In the genomic region with DNA sequence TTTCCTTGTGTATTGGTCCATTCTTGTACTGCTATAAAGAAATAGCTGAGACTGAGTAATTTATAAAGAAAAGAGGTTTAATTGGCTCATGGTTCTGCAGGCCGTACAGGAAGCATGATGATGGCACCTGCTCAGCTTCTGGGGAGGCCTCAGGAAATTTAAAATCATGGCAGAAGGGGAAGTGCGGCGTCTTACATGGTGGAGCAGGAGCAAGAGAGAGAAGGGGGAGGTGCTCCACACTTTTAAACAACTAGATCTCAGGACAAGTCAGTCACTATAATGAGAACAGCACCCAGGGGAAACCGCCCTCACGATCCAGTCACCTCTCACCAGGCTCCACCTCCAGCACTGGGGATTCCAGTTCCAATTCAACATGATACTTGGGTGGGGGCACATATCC, we compare ENCODE assay signal across 29 cellular contexts. TPM values are rescaled to one million over a fixed set of nuclear protein-coding genes. Genes with fewer than 3 reads are reported as not detected.
DNase-seq lines count a peak whose midpoint lies in the region; ATAC-seq and TF ChIP-seq lines count a peak whose summit lies in the region.
"Had no signal": no experiment of that assay in that cellular context is flagged by ENCODE, and none has a peak within 500 bp of the region (broad histone marks: within the 10 kb centered on the region; RNA-seq: fewer than 3 reads in every experiment).

No MANE protein-coding gene starts in this region.

- H3K27me3 Mint-ChIP-seq in activated naive CD8-positive, alpha-beta T cell: no peaks in the 10 kb centered on the region
- no peaks in the 10 kb centered on the region for H3K27me3 Mint-ChIP-seq in activated naive CD8-positive, alpha-beta T cell treated with anti-CD3 and anti-CD28 coated beads for 36 hours
- no peaks in the 10 kb centered on the region for H3K27me3 Mint-ChIP-seq in naive B cell
- H3K27me3 Mint-ChIP-seq: B cell, T-cell had no signal

- peaks cover 20% of the 10 kb centered on the region for H3K36me3 Mint-ChIP-seq in activated naive CD8-positive, alpha-beta T cell
- H3K36me3 Mint-ChIP-seq in activated naive CD8-positive, alpha-beta T cell treated with anti-CD3 and anti-CD28 coated beads for 36 hours: peaks cover 63% of the 10 kb centered on the region
- peaks cover 25 to 26% of the 10 kb centered on the region in 2 donors for H3K36me3 Mint-ChIP-seq in naive B cell

- H3K4me1 Mint-ChIP-seq in activated naive CD8-positive, alpha-beta T cell (ENCODE audit: low read depth): peaks cover 33% of the 10 kb centered on the region
- H3K4me1 Mint-ChIP-seq in activated naive CD8-positive, alpha-beta T cell treated with anti-CD3 and anti-CD28 coated beads for 36 hours: peaks cover 7% of the 10 kb centered on the region
- peaks cover 12 to 20% (median 20%) of the 10 kb centered on the region in 3 donors for H3K4me1 Mint-ChIP-seq in naive B cell

- peak; percentile 23 to 56 for ATAC-seq in naive B cell (ENCODE audit: low read depth in 2 of 2)
- ATAC-seq in GM18520 (IDR thresholded peaks at IDR 0.05; ENCODE audit: unreplicated experiment): no peak
- no peak for ATAC-seq in left lobe of liver
- ATAC-seq: activated T-cell treated with anti-CD3 and anti-CD28 coated beads, Interleukin-2, amount 50 U/mL, for 4 hours; HepG2; left cardiac atrium; psoas muscle; T-cell had no signal

- in situ Hi-C loops in transverse colon (cut with MboI; ENCODE audit: low pct_ligation_motif_present in 1 of 4, low pct_unique_long_range_greater_than_20kb in 1 of 4, low sequenced_read_pairs in 3 of 4): no loop called here

- no peak overlapping the region for H3K27ac ChIP-seq in transverse colon
- H3K27ac ChIP-seq: brain microvascular endothelial cell, dorsolateral prefrontal cortex, Peyer's patch, psoas muscle, tibial artery had no signal

- peak overlapping the region; percentile 50 for H3K27ac Mint-ChIP-seq in activated naive CD8-positive, alpha-beta T cell
- H3K27ac Mint-ChIP-seq in activated naive CD8-positive, alpha-beta T cell treated with anti-CD3 and anti-CD28 coated beads for 36 hours: no peak overlapping the region
- H3K27ac Mint-ChIP-seq in naive B cell: peak overlapping the region; percentile 46 to 95 (median 74)
- H3K27ac Mint-ChIP-seq: B cell had no signal

- H3K4me3 Mint-ChIP-seq in activated naive CD8-positive, alpha-beta T cell: no peak overlapping the region
- no peak overlapping the region for H3K4me3 Mint-ChIP-seq in activated naive CD8-positive, alpha-beta T cell treated with anti-CD3 and anti-CD28 coated beads for 36 hours
- H3K4me3 Mint-ChIP-seq in naive B cell: peak overlapping the region in 3 of 8 donors; percentile 2 to 67 (median 10)
- H3K4me3 Mint-ChIP-seq: activated T-cell treated with anti-CD3 and anti-CD28 coated beads, Interleukin-2, amount 50 U/mL, for 4 hours; B cell; T-cell had no signal

- TF ChIP-seq POLR2A in transverse colon (IDR thresholded peaks at IDR 0.05): no peak

- H3K27me3 ChIP-seq in transverse colon: no peaks in the 10 kb centered on the region
- H3K27me3 ChIP-seq: brain microvascular endothelial cell, dorsolateral prefrontal cortex, Peyer's patch, tibial artery had no signal

- 94 to 100% methylated on average over 1 to 5 of the region's 5 CpGs for WGBS in transverse colon (ENCODE audit: low coverage in 1 of 2), 2 donors

- intact Hi-C loops in transverse colon (cut with DNase I; ENCODE audit: low total_unique reads): no loop called here

- TF ChIP-seq CTCF in transverse colon (IDR thresholded peaks at IDR 0.05): no peak

- no peak for DNase-seq in activated naive CD8-positive, alpha-beta T cell treated with anti-CD3 and anti-CD28 coated beads for 36 hours
- peak; percentile 59 for DNase-seq in NOMO-1 treated with dmso at 0.1 percent for 144 hours (lab: John Stamatoyannopoulos, UW; ENCODE audit: unreplicated experiment)
- no peak for DNase-seq in naive B cell
- DNase-seq in NCI-H2196 treated with DMSO at 0.1 percent for 48 hours (lab: John Stamatoyannopoulos, UW; ENCODE audit: unreplicated experiment): no peak
- no peak for DNase-seq in transverse colon
- no peak for DNase-seq in left lobe of liver (ENCODE audit: low spot score)
- DNase-seq: activated CD4-positive, alpha-beta T cell treated with anti-CD3 and anti-CD28 coated beads for 1 hour; activated naive CD4-positive, alpha-beta T cell; activated T-cell treated with anti-CD3 and anti-CD28 coated beads, Interleukin-2, amount 50 U/mL, for 4 hours; amniotic stem cell; brain microvascular endothelial cell; Caco-2; DND-41; dorsolateral prefrontal cortex; hippocampal formation; left cardiac atrium; mammary epithelial cell; NCI-H1105 treated with DMSO at 0.1 percent for 48 hours; NCI-H1930; NCI-H524 treated with DMSO at 0.1 percent for 48 hours; Peyer's patch; psoas muscle; SHP77 treated with DMSO at 0.1 percent for 48 hours; T-cell; tibial artery had no signal

- no peaks in the 10 kb centered on the region for H3K36me3 ChIP-seq in transverse colon
- H3K36me3 ChIP-seq: brain microvascular endothelial cell, Peyer's patch, tibial artery had no signal

- H3K9me3 ChIP-seq in transverse colon: no peaks in the 10 kb centered on the region
- H3K9me3 ChIP-seq: Peyer's patch, psoas muscle, tibial artery had no signal

- no peak for TF ChIP-seq EP300 in transverse colon (IDR thresholded peaks at IDR 0.05; ENCODE audit: low read depth)

- H3K4me1 ChIP-seq in transverse colon: no peaks in the 10 kb centered on the region
- H3K4me1 ChIP-seq: Peyer's patch, psoas muscle, tibial artery had no signal

- H3K9me3 Mint-ChIP-seq in activated naive CD8-positive, alpha-beta T cell (ENCODE audit: low read depth): no peaks in the 10 kb centered on the region
- H3K9me3 Mint-ChIP-seq in activated naive CD8-positive, alpha-beta T cell treated with anti-CD3 and anti-CD28 coated beads for 36 hours: no peaks in the 10 kb centered on the region
- H3K9me3 Mint-ChIP-seq in naive B cell: peaks cover 0 to 6% (median 2%) of the 10 kb centered on the region in 7 donors
- H3K9me3 Mint-ChIP-seq: activated T-cell treated with anti-CD3 and anti-CD28 coated beads, Interleukin-2, amount 50 U/mL, for 4 hours; T-cell had no signal

- H3K4me3 ChIP-seq in transverse colon: no peak overlapping the region
- H3K4me3 ChIP-seq: dorsolateral prefrontal cortex, Peyer's patch, psoas muscle, tibial artery had no signal

RNA-seq across cellular contexts. Expression of a gene that starts 54.3 kb away (rescaled TPM):
- 10 to 100 TPM; 74.5 to 75.2 TPM for total RNA-seq in activated naive CD8-positive, alpha-beta T cell treated with anti-CD3 and anti-CD28 coated beads for 36 hours
- polyA plus RNA-seq in naive B cell (ENCODE audit: low read depth in 6 of 6): 10 to 100 TPM; 22.9 to 33.5 (median 31.0) TPM
- total RNA-seq in transverse colon: 10 to 100 TPM in 1 of 4 donors, 1 to 10 TPM in 3; 3.0 to 10.8 (median 5.0) TPM
- total RNA-seq in left lobe of liver: 3.3 TPM

Comparison
In these comparisons a context has a peak if more than half of its experiments do, and no peak if none do; other contexts are left out.
1. ATAC-seq: peak in naive B cell (2 of 2); none in GM18520 (single experiment) and left lobe of liver (single experiment).
2. RNA of a gene that starts 54.3 kb away (total RNA-seq): 74.5 to 75.2 TPM in activated naive CD8-positive, alpha-beta T cell treated with anti-CD3 and anti-CD28 coated beads for 36 hours; 3.0 to 10.8 TPM in transverse colon and 3.3 TPM in left lobe of liver (single experiment); every median in the first group is over 4 times any median in the second.